Comparison of ENCODE assay signal across 1 cellular context in genomic region chr10:86770412-86770960, GRCh38.
TF ChIP-seq lines count a peak whose summit lies in the region.

No MANE protein-coding gene starts in this region.

TF ChIP-seq in K562, 482 proteins besides CTCF, POLR2A, EP300 and RAD21 (continued from another document):
- no peak for TF ChIP-seq ZMIZ1 (IDR thresholded peaks at IDR 0.05; ENCODE audit: low read depth in 2 of 2, low read length in 2 of 2)
- TF ChIP-seq GATA2 (CRISPR knock-in tag; IDR thresholded peaks at IDR 0.05) = 0 out of 2 replicates have a peak, but pooled peaks have one; percentile 16
- 0 out of 2 replicates have a peak, but pooled peaks have one; percentile 17 for TF ChIP-seq ARID1B (IDR thresholded peaks at IDR 0.05)
- no peak for TF ChIP-seq HDAC6 (IDR thresholded peaks at IDR 0.05; ENCODE audit: low read depth, low read length)
- TF ChIP-seq ZNF12 (CRISPR knock-in tag; IDR thresholded peaks at IDR 0.05) = peak; percentile 80; the same call in 1 of the 2 replicates
- 0 out of 3 replicates have a peak, but pooled peaks of 1 of the 2 experiments have one; percentile 17 for TF ChIP-seq CBX3 (IDR thresholded peaks at IDR 0.05; ENCODE audit: borderline replicate concordance in 1 of 2, low read length in 2 of 2)
